Comparison of ENCODE assay signal across 9 cellular contexts in genomic region chr3:194404365-194405140, GRCh38. TPM values are rescaled to one million over a fixed set of nuclear protein-coding genes. Genes with fewer than 3 reads are reported as not detected.
A peak's percentile ranks its signal among the peaks of the same experiment; 100 is the strongest.
DNase-seq lines count a peak whose midpoint lies in the region; ATAC-seq and TF ChIP-seq lines count a peak whose summit lies in the region.
"Had no signal": no experiment of that assay in that cellular context is flagged by ENCODE, and none has a peak within 500 bp of the region (broad histone marks: within the 10 kb centered on the region; RNA-seq: fewer than 3 reads in every experiment).

No MANE protein-coding gene starts in this region.

- no peak overlapping the region for H3K9ac ChIP-seq in neural cell (ENCODE audit: low read length)

- TF ChIP-seq EP300 in neural cell (conservative IDR thresholded peaks at IDR 0.05; ENCODE audit: poor library complexity, severe bottlenecking): no peak

- POLR2A ChIA-PET in RWPE1 (lab: Yijun Ruan, JAX; ENCODE audit: low non-redundant PET): no interaction called here

- no peaks in the 10 kb centered on the region for H3K9me3 ChIP-seq in neural cell (ENCODE audit: low read length)

- no peak for ATAC-seq in HG03469 (IDR thresholded peaks at IDR 0.05; ENCODE audit: unreplicated experiment)

- H3F3A ChIP-seq in neural cell (ENCODE audit: insufficient read depth, low read length, poor library complexity, severe bottlenecking): no peaks in the 10 kb centered on the region

- H3K4me3 ChIP-seq in neural cell (ENCODE audit: low read length): no peak overlapping the region

- no peaks in the 10 kb centered on the region for H4K20me1 ChIP-seq in neural cell (ENCODE audit: insufficient read depth)

- peaks cover under 1% of the 10 kb centered on the region for H3K27me3 ChIP-seq in neural cell (ENCODE audit: insufficient read depth, low read depth, low read length)

- no peaks in the 10 kb centered on the region for H3K9me2 ChIP-seq in neural cell (ENCODE audit: insufficient read depth, low read length)

- DNase-seq in activated T-cell treated with anti-CD3 and anti-CD28 coated beads for 4 hours: peak; percentile 21
- DNase-seq in activated T-cell treated with anti-CD3 and anti-CD28 coated beads, Interleukin-2, amount 50 U/mL, for 48 hours: no peak
- peak; percentile 55 for DNase-seq in M059J (ENCODE audit: low read depth)
- peak; percentile 18 for DNase-seq in RWPE1 (ENCODE audit: low spot score)
- peak; percentile 15 for DNase-seq in effector CD8-positive, alpha-beta T cell (lab: John Stamatoyannopoulos, UW)
- DNase-seq in cortex of kidney (lab: John Stamatoyannopoulos, UW): no peak

- H3K27ac ChIP-seq in RWPE1: no peak overlapping the region
- H3K27ac ChIP-seq in neural cell (ENCODE audit: low read length): no peak overlapping the region

- no peak overlapping the region for H3K4me2 ChIP-seq in neural cell (ENCODE audit: low read length)

- H3K36me3 ChIP-seq in neural cell (ENCODE audit: insufficient read depth, low read length): no peaks in the 10 kb centered on the region

- TF ChIP-seq RAD21 in neural cell (conservative IDR thresholded peaks at IDR 0.05): peak; percentile 86

- H3K79me2 ChIP-seq in neural cell (replicated peaks; ENCODE audit: insufficient read depth, low read length): no peaks in the 10 kb centered on the region

- TF ChIP-seq CTCF in RWPE1 (conservative IDR thresholded peaks at IDR 0.05; ENCODE audit: low read depth) (peak; percentile 72), neural cell (IDR thresholded peaks at IDR 0.05; ENCODE audit: poor library complexity, severe bottlenecking) (peak; percentile 84)

- H2AFZ ChIP-seq in neural cell (ENCODE audit: low read depth, low read length): no peak overlapping the region

- CTCF ChIA-PET in RWPE1 (lab: Yijun Ruan, JAX): interaction anchor here (0.7 to 1.1 kb wide), 4 partner anchors 10 to 627 kb away, joined by 3 to 5 read pairs (median 4); no protein-coding TSS in a partner anchor

TF ChIP-seq in neural cell, 6 proteins besides CTCF, POLR2A, EP300 and RAD21:
- TF ChIP-seq POLR2AphosphoS5 (IDR thresholded peaks at IDR 0.05): no peak
- no peak for TF ChIP-seq EZH2 (IDR thresholded peaks at IDR 0.05; ENCODE audit: borderline replicate concordance, insufficient read depth, low read length, poor library complexity, severe bottlenecking)
- peak; percentile 90 for TF ChIP-seq SMC3 (conservative IDR thresholded peaks at IDR 0.05; ENCODE audit: poor library complexity)
TF ChIP-seq in neural cell: peak in this region for 1.

RNA-seq across cellular contexts. Expression of gene GP5, which starts 5.5 kb away (rescaled TPM):
- total RNA-seq in M059J (2014; rRNA removed; shearing (Covaris generic)): 0.12 TPM in 1 of 2 replicates, not detected in the other
- 0.14 and 0.16 TPM in 2 replicates for polyA plus RNA-seq in neural cell
- polyA minus RNA-seq in neural cell: 0.35 and 0.49 TPM in 2 replicates

RNA-seq across cellular contexts. Expression of gene LRRC15, which starts 35.0 kb away (rescaled TPM):
- total RNA-seq in M059J (2014; rRNA removed; shearing (Covaris generic)): 9.1 and 9.6 TPM in 2 replicates
- not detected in 2 replicates for polyA plus RNA-seq in neural cell
- not detected in 2 replicates for polyA minus RNA-seq in neural cell
- total RNA-seq: activated naive CD4-positive, alpha-beta T cell treated with anti-CD3 and anti-CD28 coated beads, Interleukin-2, amount 50 U/mL, for 72 hours had no signal

RNA-seq across cellular contexts. Expression of gene CPN2, which starts 53.4 kb away (rescaled TPM):
- not detected in 2 replicates for total RNA-seq in M059J (2014; rRNA removed; shearing (Covaris generic))
- not detected in 2 replicates for polyA plus RNA-seq in neural cell
- polyA minus RNA-seq in neural cell: not detected in 2 replicates
- total RNA-seq: activated naive CD4-positive, alpha-beta T cell treated with anti-CD3 and anti-CD28 coated beads, Interleukin-2, amount 50 U/mL, for 72 hours had no signal

Comparison
In these comparisons a context has a peak if more than half of its experiments do, and no peak if none do; other contexts are left out.
1. DNase-seq: peak in activated T-cell treated with anti-CD3 and anti-CD28 coated beads for 4 hours (single experiment), M059J (single experiment), RWPE1 (single experiment) and effector CD8-positive, alpha-beta T cell (single experiment); none in activated T-cell treated with anti-CD3 and anti-CD28 coated beads, Interleukin-2, amount 50 U/mL, for 48 hours (0 of 2) and cortex of kidney (single experiment).